Comparison of ENCODE assay signal across 39 cellular contexts in genomic region chr21:14235101-14235500, GRCh38. TPM values are rescaled to one million over a fixed set of nuclear protein-coding genes. Genes with fewer than 3 reads are reported as not detected.
"Had no signal": no experiment of that assay in that cellular context is flagged by ENCODE, and none has a peak within 500 bp of the region (broad histone marks: within the 10 kb centered on the region; RNA-seq: fewer than 3 reads in every experiment).

No MANE protein-coding gene starts in this region.

- H3K27me3 ChIP-seq: MG63 had no signal

- H3K4me3 ChIP-seq: MG63 had no signal

- H3K36me3 ChIP-seq: MG63 had no signal

- DNase-seq: Karpas-422, Kasumi-1, MG63, MM.1S, MV-4-11, NCI-H1048, NCI-H1092, NCI-H1092 treated with DMSO at 0.1 percent for 48 hours, NCI-H1105, NCI-H1105 treated with DMSO at 0.1 percent for 48 hours, NCI-H1417, NCI-H1417 treated with DMSO at 0.1 percent for 48 hours, NCI-H1436, NCI-H1436 treated with DMSO at 0.1 percent for 48 hours, NCI-H146, NCI-H1694, NCI-H1694 treated with DMSO at 0.1 percent for 48 hours, NCI-H187, NCI-H187 treated with DMSO at 0.1 percent for 48 hours, NCI-H1930, NCI-H2029, NCI-H2029 treated with DMSO at 0.1 percent for 48 hours, NCI-H2081, NCI-H2081 treated with DMSO at 0.1 percent for 48 hours, NCI-H2107, NCI-H2171, NCI-H2171 treated with DMSO at 0.1 percent for 48 hours, NCI-H2227 treated with DMSO at 0.1 percent for 48 hours, NCI-H226, NCI-H345, NCI-H446, NCI-H446 treated with DMSO at 0.1 percent for 48 hours, NCI-H510A, NCI-H510A treated with DMSO at 0.1 percent for 48 hours, NCI-H524 had no signal

RNA-seq across cellular contexts. Expression of gene RBM11, which starts 19.1 kb away (rescaled TPM):
- total RNA-seq: LHCN-M2 had no signal

RNA-seq across cellular contexts. Expression of gene LIPI, which starts 24.3 kb away (rescaled TPM):
- total RNA-seq: LHCN-M2, M059J, MCF 10A, NCI-H460 had no signal
